8 cellular contexts compared by ENCODE assay signal in genomic region chr2:200525882-200526651, GRCh38. TPM values are rescaled to one million over a fixed set of nuclear protein-coding genes. Genes with fewer than 3 reads are reported as not detected.
DNase-seq lines count a peak whose midpoint lies in the region; ATAC-seq and TF ChIP-seq lines count a peak whose summit lies in the region.

Gene SGO2, plus strand, starts transcription at chr2:200526207. Its CDS starts 6,769 bp downstream, at chr2:200532976.

- H3K36me3 ChIP-seq in breast epithelium (no peaks in the 10 kb centered on the region), iPS-15b (ENCODE audit: control insufficient read depth, insufficient read depth, low read length) (no peaks in the 10 kb centered on the region), skeletal muscle satellite cell (ENCODE audit: insufficient read depth, low read length) (no peaks in the 10 kb centered on the region)

- ATAC-seq in GM18909 (IDR thresholded peaks at IDR 0.05; ENCODE audit: poor library complexity, unreplicated experiment) (peak; percentile 100), HG03159 (IDR thresholded peaks at IDR 0.05; ENCODE audit: unreplicated experiment) (peak; percentile 100)

- DNase-seq in AG08395 (ENCODE audit: low spot score) (peak; percentile 98), NCI-H2227 (lab: John Stamatoyannopoulos, UW; ENCODE audit: unreplicated experiment) (peak; percentile 99), breast epithelium (ENCODE audit: low spot score in 2 of 2) (peak; percentile 88 to 94)

- peak within 1 kb of the TSS; percentile 74 for H3K9ac ChIP-seq in iPS-15b (ENCODE audit: low read depth, low read length)
- peak within 1 kb of the TSS; percentile 86 for H3K9ac ChIP-seq in skeletal muscle satellite cell (ENCODE audit: low read depth, low read length)

- H3K9me3 ChIP-seq in breast epithelium (no peaks in the 10 kb centered on the region), iPS-15b (ENCODE audit: control insufficient read depth, insufficient read depth, low read length) (no peaks in the 10 kb centered on the region), skeletal muscle satellite cell (replicated peaks; ENCODE audit: low read length) (no peaks in the 10 kb centered on the region)

- TF ChIP-seq CTCF in VCaP (conservative IDR thresholded peaks at IDR 0.05) (no peak), breast epithelium (IDR thresholded peaks at IDR 0.05) (no peak)

- peak within 1 kb of the TSS; percentile 68 to 77 (median 74) for H3K4me3 ChIP-seq in breast epithelium
- H3K4me3 ChIP-seq in iPS-15b (ENCODE audit: low read depth, low read length) = peak within 1 kb of the TSS; percentile 92
- H3K4me3 ChIP-seq in skeletal muscle satellite cell (ENCODE audit: low read length) = peak within 1 kb of the TSS; percentile 93

- H3K27me3 ChIP-seq in breast epithelium = no peaks in the 10 kb centered on the region
- H3K27me3 ChIP-seq in iPS-15b (ENCODE audit: control insufficient read depth, insufficient read depth, low read length) = peaks cover 10% of the 10 kb centered on the region
- peaks cover 5% of the 10 kb centered on the region for H3K27me3 ChIP-seq in skeletal muscle satellite cell (ENCODE audit: control insufficient read depth, insufficient read depth, low read length)

- H3K4me1 ChIP-seq in breast epithelium = peaks cover 0 to 6% of the 10 kb centered on the region in 2 donors
- H3K4me1 ChIP-seq in iPS-15b (ENCODE audit: control insufficient read depth, insufficient read depth, low read length) = peaks cover 3% of the 10 kb centered on the region
- peaks cover 27% of the 10 kb centered on the region for H3K4me1 ChIP-seq in skeletal muscle satellite cell (ENCODE audit: control insufficient read depth, insufficient read depth, low read length)

- intact Hi-C loops in breast epithelium (cut with DNase I; ENCODE audit: low total_unique reads) = no loop called here

- peak within 1 kb of the TSS; percentile 90 for H3K4me2 ChIP-seq in skeletal muscle satellite cell (ENCODE audit: low read length)

- peak; percentile 54 for TF ChIP-seq POLR2A in breast epithelium (IDR thresholded peaks at IDR 0.05)

- H3K27ac ChIP-seq in VCaP (peak within 1 kb of the TSS; percentile 67), breast epithelium (peak within 1 kb of the TSS; percentile 25 to 41)

RNA-seq across cellular contexts. Expression of gene SGO2, which starts in this region (rescaled TPM):
- 1 to 10 TPM; 3.6 to 9.1 (median 4.6) TPM for total RNA-seq in breast epithelium
- 10.4 and 13.1 TPM in 2 replicates for total RNA-seq in skeletal muscle satellite cell (2012; rRNA removed)

Comparison
In these comparisons a context has a peak if more than half of its experiments do, and no peak if none do; other contexts are left out.
1. Peak in every context shown above with its lines: DNase-seq, ATAC-seq, H3K4me3 ChIP-seq and H3K27ac ChIP-seq.